1 cellular context compared by ENCODE assay signal in genomic region chr5:92885950-92886349, GRCh38.
TF ChIP-seq lines count a peak whose summit lies in the region.

No MANE protein-coding gene starts in this region.

TF ChIP-seq in SK-N-SH treated with all-trans-retinoic acid at 6 μM for 48 hours, 23 proteins besides CTCF, POLR2A, EP300 and RAD21 (continued from another document):
- TF ChIP-seq PATZ1 (CRISPR knock-in tag; IDR thresholded peaks at IDR 0.05; ENCODE audit: borderline replicate concordance): no peak
- TF ChIP-seq ZNF70 (CRISPR knock-in tag; IDR thresholded peaks at IDR 0.05): no peak
- no peak for TF ChIP-seq TOX (CRISPR knock-in tag; IDR thresholded peaks at IDR 0.05; ENCODE audit: borderline replicate concordance)
- no peak for TF ChIP-seq ZC3H10 (CRISPR knock-in tag; IDR thresholded peaks at IDR 0.05)
- no peak for TF ChIP-seq POU6F1 (CRISPR knock-in tag; IDR thresholded peaks at IDR 0.05; ENCODE audit: borderline replicate concordance, low read depth)
- no peak for TF ChIP-seq ESRRG (CRISPR knock-in tag; IDR thresholded peaks at IDR 0.05)
- no peak for TF ChIP-seq OSR1 (CRISPR knock-in tag; IDR thresholded peaks at IDR 0.05)
- TF ChIP-seq CSDC2 (CRISPR knock-in tag; IDR thresholded peaks at IDR 0.05): no peak
- TF ChIP-seq RARB (CRISPR knock-in tag; IDR thresholded peaks at IDR 0.05): no peak
- TF ChIP-seq ARNTL (CRISPR knock-in tag; IDR thresholded peaks at IDR 0.05; ENCODE audit: borderline replicate concordance, low read depth): no peak
- no peak for TF ChIP-seq ISL1 (CRISPR knock-in tag; IDR thresholded peaks at IDR 0.05)
- TF ChIP-seq SNAI2 (CRISPR knock-in tag; IDR thresholded peaks at IDR 0.05): no peak
